Comparison of ENCODE assay signal across 6 cellular contexts in the genomic region with DNA sequence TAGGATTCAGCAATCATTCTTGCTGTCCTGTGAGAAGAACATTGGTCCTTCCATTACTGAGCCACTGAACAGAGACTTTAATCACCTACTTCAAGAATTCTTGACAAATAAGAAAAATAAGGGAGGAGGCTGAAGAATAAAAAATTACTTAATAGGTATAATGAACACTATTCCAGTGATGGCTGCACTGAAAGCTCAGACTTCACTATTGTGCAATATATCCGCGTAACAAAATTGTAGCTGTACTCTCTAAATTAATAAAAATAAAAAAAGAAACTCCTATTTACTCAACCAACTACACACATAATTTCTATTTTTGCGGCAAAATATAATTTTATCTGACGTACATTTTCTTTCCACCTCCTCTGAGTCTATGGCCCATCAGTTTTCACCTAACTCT.
"Had no signal": no experiment of that assay in that cellular context is flagged by ENCODE, and none has a peak within 500 bp of the region (broad histone marks: within the 10 kb centered on the region; RNA-seq: fewer than 3 reads in every experiment).

No MANE protein-coding gene starts in this region.

- H3K27ac ChIP-seq: HL-60, KMS-11 had no signal

- H3K27ac Mint-ChIP-seq: IgD-negative memory B cell had no signal

- H3K9ac ChIP-seq: KMS-11 had no signal

- DNase-seq: KBM-7, KG1 had no signal

- H3K36me3 Mint-ChIP-seq: IgD-negative memory B cell had no signal

- FAIRE-seq: HTR-8/SVneo had no signal

- H3K4me3 Mint-ChIP-seq: IgD-negative memory B cell had no signal

- H3K27me3 Mint-ChIP-seq: IgD-negative memory B cell had no signal

- H3K4me2 ChIP-seq: KMS-11 had no signal

- H3K4me1 Mint-ChIP-seq: IgD-negative memory B cell had no signal
